11 cellular contexts compared by ENCODE assay signal in the genomic region with DNA sequence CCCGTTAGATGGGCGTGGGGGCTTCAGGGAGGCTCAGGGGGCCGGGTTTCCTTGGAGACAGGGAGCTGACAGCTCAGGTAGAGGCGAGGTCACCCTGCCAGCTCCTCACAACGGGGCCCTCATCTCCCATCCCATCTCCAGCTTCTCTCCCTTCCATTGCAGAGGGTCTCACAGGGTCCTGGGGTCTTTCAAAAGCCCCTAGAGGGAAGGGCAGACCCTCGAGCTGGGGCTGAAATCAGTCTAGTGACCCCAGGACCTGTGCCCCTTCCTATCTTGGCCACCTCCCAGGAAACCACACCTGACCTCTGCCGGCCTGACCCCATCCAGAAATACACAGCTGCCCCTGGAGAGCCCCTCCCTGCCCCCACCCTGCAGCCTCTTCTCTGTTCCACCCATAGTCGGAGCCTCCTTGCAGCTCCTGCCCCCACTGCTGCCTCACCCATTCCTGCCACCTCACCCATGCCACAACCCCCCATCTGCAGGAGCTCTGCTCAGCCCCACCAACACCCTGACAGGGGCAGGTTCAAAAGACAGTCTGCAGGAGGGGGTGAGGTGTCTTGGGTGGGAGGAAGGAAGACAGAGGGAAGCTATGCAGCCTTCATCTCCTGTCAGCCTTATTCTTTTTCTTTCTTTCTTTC. TPM values are rescaled to one million over a fixed set of nuclear protein-coding genes. Genes with fewer than 3 reads are reported as not detected.
DNase-seq lines count a peak whose midpoint lies in the region; ATAC-seq and TF ChIP-seq lines count a peak whose summit lies in the region.
"Had no signal": no experiment of that assay in that cellular context is flagged by ENCODE, and none has a peak within 500 bp of the region (broad histone marks: within the 10 kb centered on the region; RNA-seq: fewer than 3 reads in every experiment).

No MANE protein-coding gene starts in this region.

- 36 to 61% (median 53%) methylated on average over 8 of the region's 8 CpGs for WGBS in spleen, 5 donors

- no peaks in the 10 kb centered on the region for H3K27me3 ChIP-seq in OCI-LY3 (ENCODE audit: low read depth, low read length)
- peaks cover 0 to 4% (median 0%) of the 10 kb centered on the region in 7 donors for H3K27me3 ChIP-seq in spleen (replicated peaks in 1 of 7)

- ATAC-seq in GM18909 (IDR thresholded peaks at IDR 0.05; ENCODE audit: poor library complexity, unreplicated experiment), result peak; percentile 7
- ATAC-seq: heart left ventricle had no signal

- H3K27ac ChIP-seq in OCI-LY3 (ENCODE audit: low read length), result no peak overlapping the region
- peak overlapping the region; percentile 36 to 88 (median 70) for H3K27ac ChIP-seq in spleen
- H3K27ac ChIP-seq: left ventricle myocardium inferior had no signal

- no peak for TF ChIP-seq POLR2A in spleen (IDR thresholded peaks at IDR 0.05)

- H3K4me3 ChIP-seq in OCI-LY3 (ENCODE audit: low read length), result no peak overlapping the region
- H3K4me3 ChIP-seq in spleen, result peak overlapping the region in 3 of 8 donors; percentile 1 to 52 (median 23)
- H3K4me3 ChIP-seq: heart left ventricle, left ventricle myocardium inferior had no signal

- no peaks in the 10 kb centered on the region for H3K79me2 ChIP-seq in OCI-LY3 (ENCODE audit: low read length)

- H3K36me3 ChIP-seq in OCI-LY3 (replicated peaks; ENCODE audit: low read depth, low read length) (peaks cover 15% of the 10 kb centered on the region), spleen (peaks cover 0 to 46% (median 2%) of the 10 kb centered on the region in 6 donors)
- H3K36me3 ChIP-seq: left ventricle myocardium inferior had no signal

- no peak overlapping the region for H2AFZ ChIP-seq in OCI-LY3 (ENCODE audit: low read depth, low read length)

- peaks cover 41% of the 10 kb centered on the region for H3K4me1 ChIP-seq in OCI-LY3 (ENCODE audit: low read length)
- peaks cover 30 to 94% (median 65%) of the 10 kb centered on the region in 6 donors for H3K4me1 ChIP-seq in spleen
- H3K4me1 ChIP-seq: left ventricle myocardium inferior had no signal

- H3K9me3 ChIP-seq in OCI-LY3 (ENCODE audit: insufficient read depth, low read length) (0 out of 2 replicates have a peak, but pooled peaks cover 5% of the 10 kb centered on the region), spleen (peaks cover 0 to 5% (median 0%) of the 10 kb centered on the region in 8 donors)

- intact Hi-C loops in spleen (cut with DNase I; ENCODE audit: low total_unique reads), result no loop called here

- no peak for TF ChIP-seq CTCF in OCI-LY3 (IDR thresholded peaks at IDR 0.05; ENCODE audit: low read depth, low read length)
- TF ChIP-seq CTCF in spleen (IDR thresholded peaks at IDR 0.05 in 8 of 11, conservative IDR thresholded peaks at IDR 0.05 in 3 of 11), result no peak

- H3K9ac ChIP-seq in OCI-LY3 (ENCODE audit: low read length), result no peak overlapping the region

- H4K20me1 ChIP-seq in OCI-LY3 (ENCODE audit: insufficient read depth, low read length), result no peaks in the 10 kb centered on the region

- H3K4me2 ChIP-seq in OCI-LY3 (ENCODE audit: low read length), result peak overlapping the region; percentile 94

- DNase-seq in activated gamma-delta T cell treated with Interleukin-2 at 50 U/mL for 16 hours (peak; percentile 61), spleen (peak; percentile 79), NCI-H146 treated with DMSO at 0.1 percent for 48 hours (lab: John Stamatoyannopoulos, UW; ENCODE audit: unreplicated experiment) (no peak), SIG-M5 (lab: John Stamatoyannopoulos, UW) (no peak), NCI-H1048 (lab: John Stamatoyannopoulos, UW) (no peak)
- DNase-seq: left ventricle myocardium inferior, NCI-H1092, occipital lobe had no signal

RNA-seq across cellular contexts. Expression of gene PIK3R5, which starts 23.4 kb away (rescaled TPM):
- total RNA-seq in spleen, result 100 to 1,000 TPM in 1 of 7 donors, 10 to 100 TPM in 6; 46.1 to 110 (median 79.1) TPM
- 10 to 100 TPM in 2 of 3 donors, 1 to 10 TPM in 1; 8.5 to 18.2 (median 12.3) TPM for polyA plus RNA-seq in spleen

Comparison
In these comparisons a context has a peak if more than half of its experiments do, and no peak if none do; other contexts are left out.
1. DNase-seq: peak in activated gamma-delta T cell treated with Interleukin-2 at 50 U/mL for 16 hours (single experiment) and spleen (single experiment); none in NCI-H146 treated with DMSO at 0.1 percent for 48 hours (single experiment), SIG-M5 (single experiment) and NCI-H1048 (single experiment).